26 cellular contexts compared by ENCODE assay signal in genomic region chr1:209516771-209517471, GRCh38.
"Had no signal": no experiment of that assay in that cellular context is flagged by ENCODE, and none has a peak within 500 bp of the region (broad histone marks: within the 10 kb centered on the region; RNA-seq: fewer than 3 reads in every experiment).

No MANE protein-coding gene starts in this region.

- H3K36me3 Mint-ChIP-seq: activated naive CD4-positive, alpha-beta T cell treated with anti-CD3 and anti-CD28 coated beads, Interleukin-2, amount 50 U/mL, for 72 hours; natural killer cell; stimulated activated naive B cell treated with anti-CD40 and anti-IgM and Interleukin-4, amounts not matched to agents 10 μg/mL and 1 μg/mL and 100 μg/mL, for 72 hours had no signal

- H3K4me1 ChIP-seq: esophagus squamous epithelium, heart right ventricle, left lung, lower lobe of right lung, pancreas, prostate gland, sigmoid colon, suprapubic skin, tibial artery, upper lobe of right lung had no signal

- H3K9me3 Mint-ChIP-seq: activated CD4-positive, alpha-beta T cell treated with anti-CD3 and anti-CD28 coated beads, Interleukin-2, amount 10 ng/mL, durations not matched to agents 24 days and 14 days; activated naive CD4-positive, alpha-beta T cell treated with anti-CD3 and anti-CD28 coated beads, Interleukin-2, amount 50 U/mL, for 72 hours; activated T-cell treated with anti-CD3 and anti-CD28 coated beads, Interleukin-2, amount 50 U/mL, for 4 hours; activated T-helper 2 cell treated with anti-CD3 and anti-CD28 coated beads, Interferon-gamma antibody, Interleukin-2, Interleukin-4, amounts not matched to agents 10 μg/mL and 5 μg/mL and 100 μg/mL, durations not matched to agents 14 hours and 24 hours and 36 hours; natural killer cell; T-helper 1 cell treated with Interleukin-12 subunit alpha and Interleukin-12 subunit beta and Interleukin-4 antibody, amounts not matched to agents 30 μg/mL and 1 μg/mL, for 36 hours had no signal

- H3K4me3 Mint-ChIP-seq: activated CD4-positive, alpha-beta T cell treated with anti-CD3 and anti-CD28 coated beads, Interleukin-2, amount 10 ng/mL, durations not matched to agents 24 days and 14 days; activated CD8-positive, alpha-beta T cell treated with anti-CD3 and anti-CD28 coated beads for 36 hours; activated T-cell treated with anti-CD3 and anti-CD28 coated beads, Interleukin-2, amount 50 U/mL, for 4 hours; natural killer cell; stimulated activated naive B cell treated with anti-CD40 and anti-IgM and Interleukin-4, amounts not matched to agents 10 μg/mL and 1 μg/mL and 100 μg/mL, for 72 hours; T-helper 1 cell treated with Interleukin-12 subunit alpha and Interleukin-12 subunit beta and Interleukin-4 antibody, amounts not matched to agents 30 μg/mL and 1 μg/mL, for 36 hours had no signal

- H3K27ac ChIP-seq: esophagus squamous epithelium, heart right ventricle, left lung, lower lobe of right lung, pancreas, prostate gland, sigmoid colon, suprapubic skin, tibial artery, upper lobe of right lung, VCaP had no signal

- ATAC-seq: activated CD8-positive, alpha-beta T cell treated with anti-CD3 and anti-CD28 coated beads for 36 hours; activated naive CD4-positive, alpha-beta T cell treated with anti-CD3 and anti-CD28 coated beads, Interleukin-2, amount 50 U/mL, for 72 hours; activated T-cell treated with anti-CD3 and anti-CD28 coated beads, Interleukin-2, amount 50 U/mL, for 4 hours; heart right ventricle; left lung; lower lobe of right lung; natural killer cell; pancreas; stimulated activated naive B cell treated with anti-CD40 and anti-IgM and Interleukin-4, amounts not matched to agents 10 μg/mL and 1 μg/mL and 100 μg/mL, for 72 hours; upper lobe of right lung had no signal

- H3K36me3 ChIP-seq: esophagus squamous epithelium, heart right ventricle, left lung, lower lobe of right lung, pancreas, prostate gland, sigmoid colon, suprapubic skin, tibial artery, upper lobe of right lung had no signal

- H3K9me3 ChIP-seq: esophagus squamous epithelium, heart right ventricle, left lung, lower lobe of right lung, pancreas, prostate gland, sigmoid colon, suprapubic skin, tibial artery, upper lobe of right lung had no signal

- H3K4me3 ChIP-seq: esophagus squamous epithelium, heart right ventricle, left lung, lower lobe of right lung, pancreas, prostate gland, sigmoid colon, suprapubic skin, tibial artery, upper lobe of right lung had no signal

- H3K4me1 Mint-ChIP-seq: activated CD4-positive, alpha-beta T cell treated with anti-CD3 and anti-CD28 coated beads, Interleukin-2, amount 10 ng/mL, durations not matched to agents 24 days and 14 days; natural killer cell; stimulated activated naive B cell treated with anti-CD40 and anti-IgM and Interleukin-4, amounts not matched to agents 10 μg/mL and 1 μg/mL and 100 μg/mL, for 72 hours had no signal

- DNase-seq: activated CD4-positive, alpha-beta T cell treated with anti-CD3 and anti-CD28 coated beads, Interleukin-2, amount 10 ng/mL, durations not matched to agents 24 days and 14 days; activated CD4-positive, CD25-positive, alpha-beta regulatory T cell treated with anti-CD3 and anti-CD28 coated beads, Interleukin-2, amount 50 U/mL, for 72 hours; activated CD8-positive, alpha-beta T cell treated with anti-CD3 and anti-CD28 coated beads for 36 hours; activated T-cell treated with anti-CD3 and anti-CD28 coated beads, Interleukin-2, amount 50 U/mL, for 4 hours; dermis blood vessel endothelial cell; effector CD4-positive, alpha-beta T cell; esophagus squamous epithelium; foreskin melanocyte; heart right ventricle; left lung; lower lobe of right lung; mesendoderm; natural killer cell; pancreas; sigmoid colon; small intestine; stimulated activated naive B cell treated with anti-CD40 and anti-IgM and Interleukin-4, amounts not matched to agents 10 μg/mL and 1 μg/mL and 100 μg/mL, for 72 hours; T-helper 9 cell; tibial artery; upper lobe of right lung had no signal

- H3K27ac Mint-ChIP-seq: activated CD4-positive, alpha-beta T cell treated with anti-CD3 and anti-CD28 coated beads, Interleukin-2, amount 10 ng/mL, durations not matched to agents 24 days and 14 days; activated CD8-positive, alpha-beta T cell treated with anti-CD3 and anti-CD28 coated beads for 36 hours; activated naive CD4-positive, alpha-beta T cell treated with anti-CD3 and anti-CD28 coated beads, Interleukin-2, amount 50 U/mL, for 72 hours; activated T-helper 2 cell treated with anti-CD3 and anti-CD28 coated beads, Interferon-gamma antibody, Interleukin-2, Interleukin-4, amounts not matched to agents 10 μg/mL and 5 μg/mL and 100 μg/mL, durations not matched to agents 14 hours and 24 hours and 36 hours; natural killer cell; stimulated activated naive B cell treated with anti-CD40 and anti-IgM and Interleukin-4, amounts not matched to agents 10 μg/mL and 1 μg/mL and 100 μg/mL, for 72 hours; T-helper 1 cell treated with Interleukin-12 subunit alpha and Interleukin-12 subunit beta and Interleukin-4 antibody, amounts not matched to agents 30 μg/mL and 1 μg/mL, for 36 hours had no signal

- H3K27me3 ChIP-seq: esophagus squamous epithelium, left lung, pancreas, sigmoid colon, tibial artery, upper lobe of right lung had no signal
